ENCODE assay signal across 1 cellular context in genomic region chr3:149657796-149658443, GRCh38.
TF ChIP-seq lines count a peak whose summit lies in the region.

Gene WWTR1, minus strand, starts transcription at chr3:149658025. Its CDS starts 719 bp downstream, at chr3:149657306.

TF ChIP-seq in SK-N-SH, 30 proteins besides CTCF, POLR2A, EP300 and RAD21 (continued from another document):
- 0 out of 2 replicates have a peak, but pooled peaks have one; percentile 34 for TF ChIP-seq TEAD4 (IDR thresholded peaks at IDR 0.05; ENCODE audit: borderline replicate concordance, insufficient read depth)
- TF ChIP-seq JUND (IDR thresholded peaks at IDR 0.05) = no peak
- no peak for TF ChIP-seq EZH2phosphoT487 (IDR thresholded peaks at IDR 0.05; ENCODE audit: borderline replicate concordance, low read depth)
- TF ChIP-seq, protein P1, sequence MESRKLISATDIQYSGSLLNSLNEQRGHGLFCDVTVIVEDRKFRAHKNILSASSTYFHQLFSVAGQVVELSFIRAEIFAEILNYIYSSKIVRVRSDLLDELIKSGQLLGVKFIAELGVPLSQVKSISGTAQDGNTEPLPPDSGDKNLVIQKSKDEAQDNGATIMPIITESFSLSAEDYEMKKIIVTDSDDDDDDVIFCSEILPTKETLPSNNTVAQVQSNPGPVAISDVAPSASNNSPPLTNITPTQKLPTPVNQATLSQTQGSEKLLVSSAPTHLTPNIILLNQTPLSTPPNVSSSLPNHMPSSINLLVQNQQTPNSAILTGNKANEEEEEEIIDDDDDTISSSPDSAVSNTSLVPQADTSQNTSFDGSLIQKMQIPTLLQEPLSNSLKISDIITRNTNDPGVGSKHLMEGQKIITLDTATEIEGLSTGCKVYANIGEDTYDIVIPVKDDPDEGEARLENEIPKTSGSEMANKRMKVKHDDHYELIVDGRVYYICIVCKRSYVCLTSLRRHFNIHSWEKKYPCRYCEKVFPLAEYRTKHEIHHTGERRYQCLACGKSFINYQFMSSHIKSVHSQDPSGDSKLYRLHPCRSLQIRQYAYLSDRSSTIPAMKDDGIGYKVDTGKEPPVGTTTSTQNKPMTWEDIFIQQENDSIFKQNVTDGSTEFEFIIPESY (IDR thresholded peaks at IDR 0.05; ENCODE audit: borderline replicate concordance, low read depth) = no peak
- no peak for TF ChIP-seq ELF1 (IDR thresholded peaks at IDR 0.05)
- no peak for TF ChIP-seq REST (IDR thresholded peaks at IDR 0.05; ENCODE audit: low read depth, low read length)
- TF ChIP-seq USF2 (IDR thresholded peaks at IDR 0.05; ENCODE audit: borderline replicate concordance, low read depth, low read length) = no peak
